Comparison of ENCODE assay signal across 14 cellular contexts in the genomic region with DNA sequence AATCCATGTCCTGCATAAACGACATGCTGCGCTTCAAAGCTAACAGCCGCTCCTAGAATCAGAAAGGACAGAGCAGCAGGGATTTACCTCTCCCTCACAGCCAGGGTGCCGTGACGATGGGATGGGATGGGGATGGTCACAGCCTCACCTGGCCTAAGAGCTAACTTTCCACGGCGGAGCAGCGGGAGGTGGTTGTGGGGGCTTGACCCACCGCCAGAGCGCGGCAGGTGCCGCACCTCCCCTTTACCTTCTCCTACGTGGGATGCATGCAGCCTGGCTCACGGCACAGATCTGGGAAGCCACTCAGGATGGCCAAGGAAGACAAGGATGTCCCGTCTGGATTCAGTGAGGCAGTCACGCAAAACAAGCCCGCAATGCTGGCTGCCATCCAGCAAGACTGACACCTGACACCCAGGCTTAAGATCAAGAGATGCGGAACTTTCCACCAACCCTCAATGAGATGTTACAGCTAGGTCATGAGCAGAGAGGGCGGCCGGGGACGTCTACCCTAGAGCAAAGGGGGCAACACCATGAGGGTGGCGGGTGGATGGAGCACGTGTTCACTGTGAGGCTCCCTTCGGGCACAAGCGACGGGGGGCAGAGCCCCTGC. TPM values are rescaled to one million over a fixed set of nuclear protein-coding genes. Genes with fewer than 3 reads are reported as not detected.
DNase-seq lines count a peak whose midpoint lies in the region; ATAC-seq lines count a peak whose summit lies in the region.
"Had no signal": no experiment of that assay in that cellular context is flagged by ENCODE, and none has a peak within 500 bp of the region (broad histone marks: within the 10 kb centered on the region; RNA-seq: fewer than 3 reads in every experiment).

No MANE protein-coding gene starts in this region.

- no peak overlapping the region for H3K14ac ChIP-seq in trophoblast cell (ENCODE audit: low read length)

- H3K79me2 ChIP-seq in trophoblast cell (ENCODE audit: control insufficient read depth, insufficient read depth, low read length, poor library complexity) = peaks cover 5% of the 10 kb centered on the region

- H2BK5ac ChIP-seq in trophoblast cell (ENCODE audit: low read depth, low read length, poor library complexity) = no peak overlapping the region

- H3K23ac ChIP-seq in trophoblast cell (ENCODE audit: low read length) = no peak overlapping the region

- H3K27ac ChIP-seq in trophoblast cell (ENCODE audit: low read depth, low read length) = no peak overlapping the region
- H3K27ac ChIP-seq: KMS-11 had no signal

- H4K12ac ChIP-seq in trophoblast cell (ENCODE audit: low read depth, low read length) = no peak overlapping the region

- H3K36me3 Mint-ChIP-seq in central memory CD8-positive, alpha-beta T cell (ENCODE audit: insufficient read depth) = peaks cover 60% of the 10 kb centered on the region

- no peaks in the 10 kb centered on the region for H3K27me3 Mint-ChIP-seq in central memory CD8-positive, alpha-beta T cell
- H3K27me3 Mint-ChIP-seq: B cell had no signal

- peak overlapping the region; percentile 28 for H3K4me3 ChIP-seq in trophoblast cell (ENCODE audit: low read depth, low read length)

- no peak overlapping the region for H3K18ac ChIP-seq in trophoblast cell (ENCODE audit: low read length)

- H3K79me1 ChIP-seq in trophoblast cell (ENCODE audit: low read length) = peaks cover under 1% of the 10 kb centered on the region

- no peak overlapping the region for H3K4me3 Mint-ChIP-seq in central memory CD8-positive, alpha-beta T cell
- H3K4me3 Mint-ChIP-seq: B cell had no signal

- peaks cover 71 to 87% of the 10 kb centered on the region in 2 experiments for H3K36me3 ChIP-seq in trophoblast cell (ENCODE audit: control insufficient read depth in 1 of 2, insufficient read depth in 2 of 2, low read length in 2 of 2)

- H3K4me2 ChIP-seq in trophoblast cell (ENCODE audit: low read length) = no peak overlapping the region
- H3K4me2 ChIP-seq: KMS-11 had no signal

- H4K91ac ChIP-seq in trophoblast cell (ENCODE audit: low read depth, low read length) = no peak overlapping the region

- H3K27me3 ChIP-seq in trophoblast cell (ENCODE audit: insufficient read depth, low read length) = no peaks in the 10 kb centered on the region

- peak; percentile 17 for DNase-seq in NCI-H2029 (lab: John Stamatoyannopoulos, UW)
- no peak for DNase-seq in NCI-H2029 treated with DMSO at 0.1 percent for 48 hours (lab: John Stamatoyannopoulos, UW)
- DNase-seq in DMS79 treated with DMSO at 0.1 percent for 48 hours (lab: John Stamatoyannopoulos, UW) = peak; percentile 39
- no peak for DNase-seq in central memory CD8-positive, alpha-beta T cell (ENCODE audit: low spot score in 2 of 2)
- no peak for DNase-seq in trophoblast cell
- DNase-seq in iPS-NIHi7 (ENCODE audit: extremely low spot score) = no peak
- no peak for DNase-seq in activated naive CD4-positive, alpha-beta T cell treated with Interleukin-2 at 50 U/mL for 16 hours
- DNase-seq: COR-L47, DMS153, NCI-H82, SIG-M5 had no signal

- peaks cover 40% of the 10 kb centered on the region for H3K4me1 Mint-ChIP-seq in central memory CD8-positive, alpha-beta T cell

- H3K9ac ChIP-seq in trophoblast cell (ENCODE audit: low read length) = no peak overlapping the region
- H3K9ac ChIP-seq: KMS-11 had no signal

- no peak for ATAC-seq in central memory CD8-positive, alpha-beta T cell (replicated peaks; ENCODE audit: extremely low read depth, poor library complexity, severe bottlenecking)
- ATAC-seq in HG02588 (IDR thresholded peaks at IDR 0.05; ENCODE audit: unreplicated experiment) = no peak

- H4K8ac ChIP-seq in trophoblast cell (ENCODE audit: low read depth, low read length) = no peak overlapping the region

- peak overlapping the region; percentile 13 for H3K27ac Mint-ChIP-seq in central memory CD8-positive, alpha-beta T cell (ENCODE audit: low read depth)
- H3K27ac Mint-ChIP-seq: B cell had no signal

- peaks cover 13% of the 10 kb centered on the region for H3K9me3 Mint-ChIP-seq in central memory CD8-positive, alpha-beta T cell

- no CpG with 5 or more reads among the region's 26 CpGs for WGBS in trophoblast cell (ENCODE audit: extremely low coverage, insufficient coverage, insufficient read length)

- no peaks in the 10 kb centered on the region for H3K9me3 ChIP-seq in trophoblast cell (ENCODE audit: insufficient read depth, low read depth, low read length)

- no peak overlapping the region for H2BK12ac ChIP-seq in trophoblast cell (ENCODE audit: low read length)

- H2AFZ ChIP-seq in trophoblast cell (ENCODE audit: insufficient read depth, low read length, poor library complexity) = no peak overlapping the region

- H2BK120ac ChIP-seq in trophoblast cell (ENCODE audit: insufficient read depth, low read length, poor library complexity) = no peak overlapping the region

- H3K4ac ChIP-seq in trophoblast cell (ENCODE audit: low read depth, low read length) = no peak overlapping the region

- H3K4me1 ChIP-seq in trophoblast cell (ENCODE audit: control insufficient read depth in 1 of 2, insufficient read depth in 2 of 2, low read length in 2 of 2) = peaks cover 6 to 8% of the 10 kb centered on the region in 2 experiments

- H2AK5ac ChIP-seq in trophoblast cell (ENCODE audit: low read length) = no peak overlapping the region

RNA-seq across cellular contexts. Expression of gene BRD9, which starts 5.8 kb away (rescaled TPM):
- polyA plus RNA-seq in trophoblast cell (2013) = 22.7 and 23.8 TPM in 2 replicates

RNA-seq across cellular contexts. Expression of gene TRIP13, which starts 5.9 kb away (rescaled TPM):
- 21.5 and 22.0 TPM in 2 replicates for polyA plus RNA-seq in trophoblast cell (2013)

RNA-seq across cellular contexts. Expression of gene ZDHHC11, which starts 36.0 kb away (rescaled TPM):
- polyA plus RNA-seq in trophoblast cell (2013) = 5.3 and 5.4 TPM in 2 replicates

Comparison
In these comparisons a context has a peak if more than half of its experiments do, and no peak if none do; other contexts are left out.
1. DNase-seq: peak in NCI-H2029 (single experiment) and DMS79 treated with DMSO at 0.1 percent for 48 hours (single experiment); none in NCI-H2029 treated with DMSO at 0.1 percent for 48 hours (single experiment), central memory CD8-positive, alpha-beta T cell (0 of 2), trophoblast cell (0 of 2), iPS-NIHi7 (single experiment) and activated naive CD4-positive, alpha-beta T cell treated with Interleukin-2 at 50 U/mL for 16 hours (single experiment).